Comparison of ENCODE assay signal across 2 cellular contexts in the genomic region with DNA sequence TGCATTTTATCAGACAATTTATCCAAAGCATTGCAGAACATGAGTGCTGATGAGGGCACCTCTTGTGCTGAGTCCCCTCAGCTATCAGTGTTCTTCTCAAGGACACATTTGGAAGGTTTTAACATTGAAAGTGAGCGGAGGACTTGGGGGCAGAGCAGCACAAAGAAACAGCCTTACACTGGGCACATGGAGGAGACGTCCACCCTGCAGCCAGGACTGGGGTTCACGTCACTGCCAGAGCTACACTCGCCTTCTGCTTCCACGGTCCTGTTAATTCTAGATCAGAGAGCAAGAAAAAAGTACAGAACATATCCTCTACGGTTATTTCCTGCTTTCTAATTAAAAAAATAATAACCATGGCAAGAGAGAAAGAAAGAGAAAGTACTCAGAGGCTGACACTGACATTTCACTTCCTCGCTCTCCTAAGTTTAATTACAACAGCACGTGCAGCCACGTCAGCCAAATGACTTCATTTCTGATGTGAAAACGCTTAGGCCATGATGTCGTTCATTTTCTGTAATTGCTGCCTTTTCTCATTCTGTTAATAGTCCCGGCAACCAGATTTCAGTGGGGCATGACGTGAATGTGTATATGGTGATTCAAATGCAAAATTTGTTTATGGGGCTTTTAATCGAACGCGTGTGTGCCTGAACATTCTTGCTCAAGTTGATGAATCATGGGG.
TF ChIP-seq lines count a peak whose summit lies in the region.

No MANE protein-coding gene starts in this region.

TF ChIP-seq in liver, 16 proteins besides CTCF, POLR2A, EP300 and RAD21:
- TF ChIP-seq NR2F2 (IDR thresholded peaks at IDR 0.05) (no peak), JUND (IDR thresholded peaks at IDR 0.05) (no peak)
- TF ChIP-seq, protein P1, sequence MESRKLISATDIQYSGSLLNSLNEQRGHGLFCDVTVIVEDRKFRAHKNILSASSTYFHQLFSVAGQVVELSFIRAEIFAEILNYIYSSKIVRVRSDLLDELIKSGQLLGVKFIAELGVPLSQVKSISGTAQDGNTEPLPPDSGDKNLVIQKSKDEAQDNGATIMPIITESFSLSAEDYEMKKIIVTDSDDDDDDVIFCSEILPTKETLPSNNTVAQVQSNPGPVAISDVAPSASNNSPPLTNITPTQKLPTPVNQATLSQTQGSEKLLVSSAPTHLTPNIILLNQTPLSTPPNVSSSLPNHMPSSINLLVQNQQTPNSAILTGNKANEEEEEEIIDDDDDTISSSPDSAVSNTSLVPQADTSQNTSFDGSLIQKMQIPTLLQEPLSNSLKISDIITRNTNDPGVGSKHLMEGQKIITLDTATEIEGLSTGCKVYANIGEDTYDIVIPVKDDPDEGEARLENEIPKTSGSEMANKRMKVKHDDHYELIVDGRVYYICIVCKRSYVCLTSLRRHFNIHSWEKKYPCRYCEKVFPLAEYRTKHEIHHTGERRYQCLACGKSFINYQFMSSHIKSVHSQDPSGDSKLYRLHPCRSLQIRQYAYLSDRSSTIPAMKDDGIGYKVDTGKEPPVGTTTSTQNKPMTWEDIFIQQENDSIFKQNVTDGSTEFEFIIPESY (IDR thresholded peaks at IDR 0.05) = no peak
- TF ChIP-seq, protein P2, sequence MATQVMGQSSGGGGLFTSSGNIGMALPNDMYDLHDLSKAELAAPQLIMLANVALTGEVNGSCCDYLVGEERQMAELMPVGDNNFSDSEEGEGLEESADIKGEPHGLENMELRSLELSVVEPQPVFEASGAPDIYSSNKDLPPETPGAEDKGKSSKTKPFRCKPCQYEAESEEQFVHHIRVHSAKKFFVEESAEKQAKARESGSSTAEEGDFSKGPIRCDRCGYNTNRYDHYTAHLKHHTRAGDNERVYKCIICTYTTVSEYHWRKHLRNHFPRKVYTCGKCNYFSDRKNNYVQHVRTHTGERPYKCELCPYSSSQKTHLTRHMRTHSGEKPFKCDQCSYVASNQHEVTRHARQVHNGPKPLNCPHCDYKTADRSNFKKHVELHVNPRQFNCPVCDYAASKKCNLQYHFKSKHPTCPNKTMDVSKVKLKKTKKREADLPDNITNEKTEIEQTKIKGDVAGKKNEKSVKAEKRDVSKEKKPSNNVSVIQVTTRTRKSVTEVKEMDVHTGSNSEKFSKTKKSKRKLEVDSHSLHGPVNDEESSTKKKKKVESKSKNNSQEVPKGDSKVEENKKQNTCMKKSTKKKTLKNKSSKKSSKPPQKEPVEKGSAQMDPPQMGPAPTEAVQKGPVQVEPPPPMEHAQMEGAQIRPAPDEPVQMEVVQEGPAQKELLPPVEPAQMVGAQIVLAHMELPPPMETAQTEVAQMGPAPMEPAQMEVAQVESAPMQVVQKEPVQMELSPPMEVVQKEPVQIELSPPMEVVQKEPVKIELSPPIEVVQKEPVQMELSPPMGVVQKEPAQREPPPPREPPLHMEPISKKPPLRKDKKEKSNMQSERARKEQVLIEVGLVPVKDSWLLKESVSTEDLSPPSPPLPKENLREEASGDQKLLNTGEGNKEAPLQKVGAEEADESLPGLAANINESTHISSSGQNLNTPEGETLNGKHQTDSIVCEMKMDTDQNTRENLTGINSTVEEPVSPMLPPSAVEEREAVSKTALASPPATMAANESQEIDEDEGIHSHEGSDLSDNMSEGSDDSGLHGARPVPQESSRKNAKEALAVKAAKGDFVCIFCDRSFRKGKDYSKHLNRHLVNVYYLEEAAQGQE (IDR thresholded peaks at IDR 0.05) = no peak

TF ChIP-seq in HepG2, 621 proteins besides CTCF, POLR2A, EP300 and RAD21:
- no peak for TF ChIP-seq ZNF772 (CRISPR knock-in tag; IDR thresholded peaks at IDR 0.05)
